In genomic region chr2:85907671-85908157, GRCh38 we compare ENCODE assay signal across 1 cellular context.
TF ChIP-seq lines count a peak whose summit lies in the region.

No MANE protein-coding gene starts in this region.

TF ChIP-seq in IMR-90, 13 proteins besides CTCF, POLR2A, EP300 and RAD21 (continued from another document):
- TF ChIP-seq USF2 (IDR thresholded peaks at IDR 0.05; ENCODE audit: low read depth, low read length): no peak
- TF ChIP-seq BHLHE40 (IDR thresholded peaks at IDR 0.05; ENCODE audit: low read depth, low read length): no peak
